ENCODE assay signal across 1 cellular context in genomic region chr3:62574499-62574898, GRCh38.
TF ChIP-seq lines count a peak whose summit lies in the region.

No MANE protein-coding gene starts in this region.

TF ChIP-seq in endothelial cell of umbilical vein, 7 proteins besides CTCF, POLR2A, EP300 and RAD21:
- no peak for TF ChIP-seq MAX (IDR thresholded peaks at IDR 0.05; ENCODE audit: insufficient read depth, insufficient read length)
- TF ChIP-seq JUN (IDR thresholded peaks at IDR 0.05; ENCODE audit: borderline replicate concordance, insufficient read depth, insufficient read length, low read depth), result no peak
- no peak for TF ChIP-seq EZH2 (IDR thresholded peaks at IDR 0.05; ENCODE audit: borderline replicate concordance, low read depth, low read length, severe bottlenecking)
- no peak for TF ChIP-seq FOS (IDR thresholded peaks at IDR 0.05; ENCODE audit: borderline replicate concordance, insufficient read depth, low read length)
- TF ChIP-seq GATA2 (IDR thresholded peaks at IDR 0.05; ENCODE audit: insufficient read depth, insufficient read length, low read depth, low read length), result no peak
- no peak for TF ChIP-seq POLR2AphosphoS5 (IDR thresholded peaks at IDR 0.05; ENCODE audit: insufficient read depth, low read depth, low read length)
- no peak for TF ChIP-seq MYC (IDR thresholded peaks at IDR 0.05; ENCODE audit: low read depth, low read length)
TF ChIP-seq in endothelial cell of umbilical vein: peak in this region for 0.
